In the genomic region with DNA sequence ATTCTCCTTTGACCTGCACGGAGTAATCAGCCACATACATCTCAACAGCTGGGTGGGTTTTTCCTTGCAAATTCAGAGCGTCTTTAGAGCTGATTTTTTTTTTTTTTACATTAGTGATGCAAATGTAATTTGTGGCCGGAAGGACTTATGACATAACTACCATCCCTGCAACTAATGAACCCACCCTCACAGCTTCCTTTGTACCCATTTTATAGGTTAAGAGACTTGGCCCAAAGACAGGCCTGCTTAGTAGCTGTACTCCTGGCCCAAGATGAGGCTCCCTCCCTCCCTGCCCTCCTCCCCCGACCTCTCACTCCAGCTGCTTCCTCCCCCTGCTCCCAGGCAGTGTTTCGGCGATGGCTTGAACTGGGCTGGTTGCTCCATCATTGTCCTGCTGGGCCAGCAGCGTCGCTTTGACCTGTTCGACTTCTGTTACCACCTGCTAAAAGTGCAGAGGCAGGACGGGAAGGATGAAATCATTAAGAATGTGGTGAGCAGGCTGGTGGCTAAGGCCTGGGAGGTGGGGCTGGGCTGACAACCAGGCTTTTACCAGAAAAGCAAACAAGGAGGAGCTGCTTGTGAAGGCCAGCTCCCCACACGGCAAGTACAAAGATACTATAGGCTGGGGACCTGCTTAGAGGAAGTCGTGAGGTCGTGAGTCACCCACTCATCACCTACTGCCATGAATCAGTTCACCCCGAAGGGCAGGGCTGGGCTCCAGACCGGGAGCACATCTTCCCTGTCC, we compare ENCODE assay signal across 8 cellular contexts.
DNase-seq lines count a peak whose midpoint lies in the region; ATAC-seq, FAIRE-seq and TF ChIP-seq lines count a peak whose summit lies in the region.

No MANE protein-coding gene starts in this region.

- peaks cover 21% of the 10 kb centered on the region for H3K4me1 Mint-ChIP-seq in activated T-helper 17 cell treated with anti-CD3 and anti-CD28 coated beads, Interleukin-2, amount 50 U/mL, for 72 hours

- H3K4me2 ChIP-seq in keratinocyte (ENCODE audit: control insufficient read depth, extremely low read depth, insufficient read depth, low read depth, low read length): peak overlapping the region; percentile 54
- H3K4me2 ChIP-seq in MM.1S (ENCODE audit: low read depth, low read length): no peak overlapping the region

- H2AFZ ChIP-seq in keratinocyte (ENCODE audit: control insufficient read depth, low read length) (peak overlapping the region; percentile 49), MM.1S (ENCODE audit: low read length) (no peak overlapping the region)

- DNase-seq in 8988T (peak; percentile 64), MV-4-11 (lab: John Stamatoyannopoulos, UW) (peak; percentile 52), keratinocyte (ENCODE audit: low read depth, low spot score) (peak; percentile 99), MM.1S (no peak), retina (no peak), NCI-H748 treated with DMSO at 0.1 percent for 48 hours (lab: John Stamatoyannopoulos, UW) (no peak)
- peak; percentile 9 to 15 for DNase-seq in stimulated activated CD8-positive, alpha-beta memory T cell treated with anti-CD3 and anti-CD28 coated beads, Interleukin-4, amount 100 ng/mL, for 1 hour (ENCODE audit: low read depth in 2 of 2, low spot score in 1 of 2)

- no peak overlapping the region for H3K4me3 ChIP-seq in keratinocyte (ENCODE audit: control insufficient read depth in 2 of 3, extremely low read depth in 1 of 3, insufficient read depth in 2 of 3, low read depth in 1 of 3, low read length in 3 of 3)
- H3K4me3 ChIP-seq in MM.1S (ENCODE audit: low read length): no peak overlapping the region

- peak; percentile 98 for FAIRE-seq in keratinocyte (lab: Jason Lieb, UNC)

- H3K27me3 ChIP-seq in keratinocyte (ENCODE audit: control insufficient read depth, extremely low read depth, insufficient read depth, low read length): no peaks in the 10 kb centered on the region
- H3K27me3 ChIP-seq in MM.1S (replicated peaks; ENCODE audit: insufficient read depth, low read length): no peaks in the 10 kb centered on the region

- no peaks in the 10 kb centered on the region for H3K9me2 ChIP-seq in MM.1S (replicated peaks; ENCODE audit: insufficient read depth, low read length)

- H3K27ac ChIP-seq in keratinocyte (ENCODE audit: control insufficient read depth, insufficient read depth, low read length) (peak overlapping the region; percentile 57), MM.1S (ENCODE audit: low read length) (no peak overlapping the region)

- peak overlapping the region; percentile 91 for H3K27ac Mint-ChIP-seq in activated T-helper 17 cell treated with anti-CD3 and anti-CD28 coated beads, Interleukin-2, amount 50 U/mL, for 72 hours

- H3K9ac ChIP-seq in keratinocyte (ENCODE audit: control insufficient read depth, extremely low read depth, insufficient read depth, low read length) (no peak overlapping the region), MM.1S (ENCODE audit: low read length) (no peak overlapping the region)

- peak overlapping the region; percentile 47 for H3K4me3 Mint-ChIP-seq in activated T-helper 17 cell treated with anti-CD3 and anti-CD28 coated beads, Interleukin-2, amount 50 U/mL, for 72 hours

- peaks cover 85% of the 10 kb centered on the region for H3K36me3 Mint-ChIP-seq in activated T-helper 17 cell treated with anti-CD3 and anti-CD28 coated beads, Interleukin-2, amount 50 U/mL, for 72 hours (ENCODE audit: low read depth)

- no peaks in the 10 kb centered on the region for H3K27me3 Mint-ChIP-seq in activated T-helper 17 cell treated with anti-CD3 and anti-CD28 coated beads, Interleukin-2, amount 50 U/mL, for 72 hours

- no peaks in the 10 kb centered on the region for H3K79me2 ChIP-seq in keratinocyte (ENCODE audit: control insufficient read depth, insufficient read depth, low read length)
- no peaks in the 10 kb centered on the region for H3K79me2 ChIP-seq in MM.1S (ENCODE audit: low read length)

- dilution Hi-C loops in keratinocyte (cut with MboI; ENCODE audit: extremely low pct_ligation_motif_present, low sequenced_read_pairs): no loop called here

- H3K36me3 ChIP-seq in keratinocyte (ENCODE audit: control insufficient read depth in 2 of 2, extremely low read depth in 1 of 2, insufficient read depth in 2 of 2, low read length in 2 of 2) (no peaks in the 10 kb centered on the region), MM.1S (replicated peaks; ENCODE audit: insufficient read depth, low read length) (0 out of 2 replicates have a peak, but pooled peaks cover 6% of the 10 kb centered on the region)

- peak; percentile 99 for ATAC-seq in activated T-helper 17 cell treated with anti-CD3 and anti-CD28 coated beads, Interleukin-2, amount 50 U/mL, for 72 hours (replicated peaks)

- no peaks in the 10 kb centered on the region for H3K9me1 ChIP-seq in keratinocyte (ENCODE audit: control insufficient read depth, extremely low read depth, insufficient read depth, low read length)

- H3K4me1 ChIP-seq in keratinocyte (ENCODE audit: control insufficient read depth, extremely low read depth, insufficient read depth, low read length) (peaks cover 29% of the 10 kb centered on the region), MM.1S (ENCODE audit: low read length) (no peaks in the 10 kb centered on the region)

- no peaks in the 10 kb centered on the region for H3K9me3 ChIP-seq in keratinocyte (ENCODE audit: control insufficient read depth, low read depth, low read length)
- no peaks in the 10 kb centered on the region for H3K9me3 ChIP-seq in MM.1S (replicated peaks; ENCODE audit: insufficient read depth, low read length)

- H4K20me1 ChIP-seq in keratinocyte (ENCODE audit: control insufficient read depth, extremely low read depth, insufficient read depth, low read length) (no peaks in the 10 kb centered on the region), MM.1S (ENCODE audit: insufficient read depth, low read length) (no peaks in the 10 kb centered on the region)

- no peaks in the 10 kb centered on the region for H3F3A ChIP-seq in MM.1S (ENCODE audit: insufficient read depth, low read length)

- no peaks in the 10 kb centered on the region for H3K9me3 Mint-ChIP-seq in activated T-helper 17 cell treated with anti-CD3 and anti-CD28 coated beads, Interleukin-2, amount 50 U/mL, for 72 hours

- TF ChIP-seq CTCF in keratinocyte (optimal IDR thresholded peaks at IDR 0.05 in 1 of 3, IDR thresholded peaks at IDR 0.05 in 1 of 3, conservative IDR thresholded peaks at IDR 0.05 in 1 of 3; ENCODE audit: extremely low read depth in 1 of 3, insufficient read depth in 2 of 3, low read length in 3 of 3) (no peak), MM.1S (IDR thresholded peaks at IDR 0.05; ENCODE audit: low read length) (no peak)

Comparison
In these comparisons a context has a peak if more than half of its experiments do, and no peak if none do; other contexts are left out.
1. DNase-seq: peak in 8988T (single experiment), MV-4-11 (single experiment), keratinocyte (single experiment) and stimulated activated CD8-positive, alpha-beta memory T cell treated with anti-CD3 and anti-CD28 coated beads, Interleukin-4, amount 100 ng/mL, for 1 hour (2 of 2); none in MM.1S (single experiment), retina (single experiment) and NCI-H748 treated with DMSO at 0.1 percent for 48 hours (single experiment).